In genomic region chr2:109510136-109511028, GRCh38 we compare ENCODE assay signal across 8 cellular contexts.
DNase-seq lines count a peak whose midpoint lies in the region; ATAC-seq, FAIRE-seq and TF ChIP-seq lines count a peak whose summit lies in the region.

No MANE protein-coding gene starts in this region.

- H3K36me3 ChIP-seq in endothelial cell of umbilical vein (ENCODE audit: control insufficient read depth in 2 of 2, extremely low read depth in 1 of 2, insufficient read depth in 2 of 2, low read length in 2 of 2) (no peaks in the 10 kb centered on the region), mucosa of descending colon (ENCODE audit: low read depth) (no peaks in the 10 kb centered on the region)

- dilution Hi-C loops in endothelial cell of umbilical vein (cut with MboI; ENCODE audit: extremely low pct_ligation_motif_present, low sequenced_read_pairs): no loop called here

- CTCF ChIA-PET in endothelial cell of umbilical vein (lab: Charles Lee): interaction anchor here (0.6 to 7.7 kb wide), 96 partner anchors 9 to 656 kb away, joined by 3 to 163 read pairs (median 5); partner anchors contain the start of genes SEPTIN10, SH3RF3 and SOWAHC

- peak overlapping the region; percentile 13 for H2AFZ ChIP-seq in endothelial cell of umbilical vein (ENCODE audit: low read depth, low read length)

- H3K9ac ChIP-seq in endothelial cell of umbilical vein (replicated peaks; ENCODE audit: extremely low read depth, insufficient read depth, low read length): no peak overlapping the region

- POLR2A ChIA-PET in endothelial cell of umbilical vein (lab: Charles Lee): no interaction called here

- no peaks in the 10 kb centered on the region for H3K4me1 ChIP-seq in endothelial cell of umbilical vein (ENCODE audit: control insufficient read depth, extremely low read depth, insufficient read depth, low read length)
- no peaks in the 10 kb centered on the region for H3K4me1 ChIP-seq in mucosa of descending colon (ENCODE audit: low read depth)

- TF ChIP-seq CTCF in endothelial cell of umbilical vein (IDR thresholded peaks at IDR 0.05; ENCODE audit: extremely low read depth in 1 of 2, insufficient read depth in 1 of 2, low read depth in 1 of 2, low read length in 2 of 2): peak; percentile 90 to 96
- TF ChIP-seq CTCF in mucosa of descending colon (IDR thresholded peaks at IDR 0.05): peak; percentile 91

- H3K4me3 ChIP-seq in endothelial cell of umbilical vein (replicated peaks in 1 of 3; ENCODE audit: insufficient read depth in 1 of 3, low read depth in 1 of 3, low read length in 3 of 3) (no peak overlapping the region), mucosa of descending colon (no peak overlapping the region)

- peak; percentile 96 for FAIRE-seq in endothelial cell of umbilical vein (lab: Jason Lieb, UNC)

- no peak overlapping the region for H3K27ac ChIP-seq in endothelial cell of umbilical vein (ENCODE audit: insufficient read depth, low read depth, low read length)

- TF ChIP-seq POLR2A in endothelial cell of umbilical vein (IDR thresholded peaks at IDR 0.05; ENCODE audit: low read depth, low read length): no peak

- intact Hi-C loops in endothelial cell of umbilical vein (cut with micrococcal nuclease) (loop anchor here (1.0 to 5.0 kb wide), 3 partner anchors 88 to 582 kb away; no protein-coding TSS in a partner anchor), mucosa of descending colon (cut with DNase I, micrococcal nuclease) (loop anchor here (2.0 to 10.0 kb wide), 2 partner anchors 386 kb away; partner anchors contain the start of gene SH3RF3 (in 1 of the 2))

- H4K20me1 ChIP-seq in endothelial cell of umbilical vein (replicated peaks; ENCODE audit: control insufficient read depth, extremely low read depth, insufficient read depth, low read length): no peaks in the 10 kb centered on the region

- no peaks in the 10 kb centered on the region for H3K79me2 ChIP-seq in endothelial cell of umbilical vein (ENCODE audit: control insufficient read depth, insufficient read depth, low read length)

- H3K9me3 ChIP-seq in endothelial cell of umbilical vein (replicated peaks; ENCODE audit: control insufficient read depth, insufficient read depth, low read length): no peaks in the 10 kb centered on the region
- H3K9me3 ChIP-seq in mucosa of descending colon: peaks cover 4% of the 10 kb centered on the region

- peak; percentile 36 for ATAC-seq in HG03135 (IDR thresholded peaks at IDR 0.05; ENCODE audit: unreplicated experiment)
- ATAC-seq in mucosa of descending colon: peak; percentile 85

- peak; percentile 92 for DNase-seq in DMS53 (lab: John Stamatoyannopoulos, UW)
- peak; percentile 3 for DNase-seq in NOMO-1 treated with dmso at 0.1 percent for 144 hours (lab: John Stamatoyannopoulos, UW; ENCODE audit: unreplicated experiment)
- peak; percentile 39 to 53 (median 52) for DNase-seq in activated CD8-positive, alpha-beta memory T cell treated with anti-CD3 and anti-CD28 coated beads for 48 hours (ENCODE audit: low read depth in 2 of 3, low spot score in 2 of 3)
- DNase-seq in endothelial cell of umbilical vein (ENCODE audit: low read depth, low spot score): peak; percentile 66
- DNase-seq in mucosa of descending colon: peak; percentile 68 to 92 (median 83)
- DNase-seq in stimulated activated CD8-positive, alpha-beta memory T cell treated with anti-CD3 and anti-CD28 coated beads, Interleukin-4, amount 100 ng/mL, for 48 hours: peak; percentile 86
- DNase-seq in OCI-M2 (lab: John Stamatoyannopoulos, UW; ENCODE audit: unreplicated experiment): no peak

- no peak overlapping the region for H3K4me2 ChIP-seq in endothelial cell of umbilical vein (ENCODE audit: insufficient read depth, low read length)

- BruUV-seq in endothelial cell of umbilical vein (replicated peaks; lab: Mats Ljungman, UMichigan): no TSS peak

- no peaks in the 10 kb centered on the region for H3K27me3 ChIP-seq in endothelial cell of umbilical vein (ENCODE audit: control insufficient read depth in 2 of 2, insufficient read depth in 2 of 2, low read length in 2 of 2)

- no peaks in the 10 kb centered on the region for H3K9me1 ChIP-seq in endothelial cell of umbilical vein (replicated peaks; ENCODE audit: control insufficient read depth, extremely low read depth, insufficient read depth, low read length)

TF ChIP-seq in endothelial cell of umbilical vein, 7 proteins besides CTCF, POLR2A, EP300 and RAD21:
- TF ChIP-seq MYC (IDR thresholded peaks at IDR 0.05; ENCODE audit: low read depth, low read length) (no peak), FOS (IDR thresholded peaks at IDR 0.05; ENCODE audit: borderline replicate concordance, insufficient read depth, low read length) (no peak), JUN (IDR thresholded peaks at IDR 0.05; ENCODE audit: borderline replicate concordance, insufficient read depth, insufficient read length, low read depth) (no peak), EZH2 (IDR thresholded peaks at IDR 0.05; ENCODE audit: borderline replicate concordance, low read depth, low read length, severe bottlenecking) (no peak), POLR2AphosphoS5 (IDR thresholded peaks at IDR 0.05; ENCODE audit: insufficient read depth, low read depth, low read length) (no peak), MAX (IDR thresholded peaks at IDR 0.05; ENCODE audit: insufficient read depth, insufficient read length) (no peak), GATA2 (IDR thresholded peaks at IDR 0.05; ENCODE audit: insufficient read depth, insufficient read length, low read depth, low read length) (no peak)
